ENCODE assay signal across 8 cellular contexts in the genomic region with DNA sequence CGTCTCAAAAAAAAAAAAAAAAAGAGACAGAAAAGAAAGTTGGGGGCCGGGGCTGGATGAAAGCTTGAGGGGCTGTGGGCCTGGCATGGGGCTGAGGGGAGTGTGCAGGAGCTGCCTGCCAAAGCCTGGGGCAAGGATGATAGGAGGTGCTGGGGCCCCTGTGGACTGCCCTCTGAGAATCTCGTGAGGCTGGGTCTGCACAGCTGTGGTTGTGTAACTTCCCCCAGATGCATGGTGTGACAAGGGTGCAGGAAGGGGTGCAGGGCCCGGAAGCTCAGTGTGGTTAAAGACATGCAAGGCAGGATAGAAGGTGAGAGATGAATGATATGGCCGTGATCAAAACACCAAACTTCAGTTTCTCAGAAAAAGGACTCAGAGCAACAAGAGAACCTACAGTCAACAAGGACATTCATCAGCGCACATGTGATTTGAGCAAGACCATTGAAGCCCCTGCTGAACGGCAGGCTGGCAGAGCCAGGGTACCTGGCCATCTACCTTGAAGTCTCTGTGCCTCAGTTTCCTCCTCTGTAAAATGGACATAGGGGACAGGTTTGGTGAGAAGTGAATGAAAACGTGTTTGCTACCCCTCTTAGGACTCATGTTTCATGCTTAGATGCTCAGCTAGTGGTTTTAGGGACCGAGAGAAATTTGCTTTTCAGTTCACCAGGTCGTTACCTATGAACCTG. TPM values are rescaled to one million over a fixed set of nuclear protein-coding genes. Genes with fewer than 3 reads are reported as not detected.
A peak's percentile ranks its signal among the peaks of the same experiment; 100 is the strongest.
DNase-seq lines count a peak whose midpoint lies in the region; ATAC-seq and TF ChIP-seq lines count a peak whose summit lies in the region.

No MANE protein-coding gene starts in this region.

- peak in 1 of 4 donors; percentile 21 for TF ChIP-seq POLR2A in upper lobe of left lung (IDR thresholded peaks at IDR 0.05)

- intact Hi-C loops in left ventricle myocardium inferior (cut with micrococcal nuclease) (no loop called here), A673 (cut with micrococcal nuclease; ENCODE audit: unreplicated experiment) (no loop called here)

- peaks cover 11% of the 10 kb centered on the region for H3K4me1 ChIP-seq in left ventricle myocardium inferior
- H3K4me1 ChIP-seq in upper lobe of left lung = peaks cover 0 to 14% (median 9%) of the 10 kb centered on the region in 4 donors
- H3K4me1 ChIP-seq in A673 (ENCODE audit: insufficient read depth, low read length, poor library complexity, severe bottlenecking) = no peaks in the 10 kb centered on the region

- peaks cover 3% of the 10 kb centered on the region for H3K36me3 ChIP-seq in left ventricle myocardium inferior
- peaks cover 0 to 15% (median 0%) of the 10 kb centered on the region in 4 donors for H3K36me3 ChIP-seq in upper lobe of left lung
- H3K36me3 ChIP-seq in A673 (ENCODE audit: insufficient read depth, low read length, poor library complexity, severe bottlenecking) = no peaks in the 10 kb centered on the region

- no peak overlapping the region for H3K4me3 ChIP-seq in left ventricle myocardium inferior
- no peak overlapping the region for H3K4me3 ChIP-seq in upper lobe of left lung
- no peak overlapping the region for H3K4me3 ChIP-seq in A673 (ENCODE audit: low read depth, low read length, poor library complexity, severe bottlenecking)

- TF ChIP-seq CTCF in left ventricle myocardium inferior (IDR thresholded peaks at IDR 0.05; ENCODE audit: borderline replicate concordance) (no peak), upper lobe of left lung (IDR thresholded peaks at IDR 0.05) (no peak), A673 (conservative IDR thresholded peaks at IDR 0.05; ENCODE audit: low read depth, low read length) (no peak)

- ATAC-seq in GM18520 (IDR thresholded peaks at IDR 0.05; ENCODE audit: unreplicated experiment) (peak; percentile 40), HG03175 (IDR thresholded peaks at IDR 0.05; ENCODE audit: unreplicated experiment) (peak; percentile 79), upper lobe of left lung (ENCODE audit: low FRiP score in 2 of 2) (peak; percentile 68 to 74)

- CTCF ChIA-PET in A673 (lab: Charles Lee) = no interaction called here

- no peak for TF ChIP-seq EP300 in upper lobe of left lung (IDR thresholded peaks at IDR 0.05)

- H3K27ac ChIP-seq in left ventricle myocardium inferior (replicated peaks) (peak overlapping the region; percentile 33), upper lobe of left lung (peak overlapping the region; percentile 40 to 79 (median 75)), A673 (ENCODE audit: low read depth, low read length, poor library complexity, severe bottlenecking) (no peak overlapping the region)

- WGBS in upper lobe of left lung, 2 donors = 51 to 57% methylated on average over 8 to 10 of the region's 10 CpGs

- H3K9me3 ChIP-seq in left ventricle myocardium inferior (replicated peaks) (no peaks in the 10 kb centered on the region), upper lobe of left lung (no peaks in the 10 kb centered on the region), A673 (ENCODE audit: low read depth, low read length, poor library complexity, severe bottlenecking) (no peaks in the 10 kb centered on the region)

- no TSS peak for BruUV-seq in A673 (replicated peaks; lab: Mats Ljungman, UMichigan)

- H3K27me3 ChIP-seq in left ventricle myocardium inferior (ENCODE audit: low read depth) (no peaks in the 10 kb centered on the region), upper lobe of left lung (no peaks in the 10 kb centered on the region), A673 (replicated peaks; ENCODE audit: insufficient read depth, low read depth, low read length, poor library complexity) (peaks cover 11% of the 10 kb centered on the region)

- peak; percentile 86 for DNase-seq in activated CD4-positive, alpha-beta T cell treated with anti-CD3 and anti-CD28 coated beads for 48 hours
- DNase-seq in left ventricle myocardium inferior (no peak), upper lobe of left lung (peak in 1 of 2 donors; percentile 77), A673 (ENCODE audit: low spot score) (no peak), DMS153 (lab: John Stamatoyannopoulos, UW) (no peak), NCI-H2196 treated with DMSO at 0.1 percent for 48 hours (lab: John Stamatoyannopoulos, UW; ENCODE audit: unreplicated experiment) (no peak)

- POLR2A ChIA-PET in A673 (lab: Charles Lee; ENCODE audit: low non-redundant PET) = no interaction called here

RNA-seq across cellular contexts. Expression of a gene that starts 9.6 kb away (rescaled TPM):
- total RNA-seq in left ventricle myocardium inferior (36.3 TPM), upper lobe of left lung (100 to 1,000 TPM in 3 of 6 donors, 10 to 100 TPM in 3; 31.4 to 220 (median 116) TPM), A673 (2021) (4.5 and 7.7 TPM in 2 replicates)

RNA-seq across cellular contexts. Expression of a gene that starts 24.1 kb away (rescaled TPM):
- total RNA-seq in left ventricle myocardium inferior (not detected), upper lobe of left lung (1 to 10 TPM in 1 of 6 donors, under 1 TPM in 3, not detected in 2; 0.17 to 1.0 (median 0.28) TPM), A673 (2021) (not detected in 2 replicates)

RNA-seq across cellular contexts. Expression of a gene that starts 28.6 kb away (rescaled TPM):
- total RNA-seq in left ventricle myocardium inferior (1.2 TPM), upper lobe of left lung (10 to 100 TPM; 10.0 to 41.4 (median 20.5) TPM), A673 (2021) (0.80 and 1.3 TPM in 2 replicates)

RNA-seq across cellular contexts. Expression of a gene that starts 37.4 kb away (rescaled TPM):
- total RNA-seq in left ventricle myocardium inferior (8.0 TPM), upper lobe of left lung (10 to 100 TPM; 13.8 to 25.2 (median 16.8) TPM), A673 (2021) (16.8 and 19.0 TPM in 2 replicates)

RNA-seq across cellular contexts. Expression of a gene that starts 38.3 kb away (rescaled TPM):
- total RNA-seq in left ventricle myocardium inferior (0.05 TPM), upper lobe of left lung (10 to 100 TPM; 18.5 to 98.5 (median 35.0) TPM), A673 (2021) (not detected in 2 replicates)
